1 cellular context compared by ENCODE assay signal in the genomic region with DNA sequence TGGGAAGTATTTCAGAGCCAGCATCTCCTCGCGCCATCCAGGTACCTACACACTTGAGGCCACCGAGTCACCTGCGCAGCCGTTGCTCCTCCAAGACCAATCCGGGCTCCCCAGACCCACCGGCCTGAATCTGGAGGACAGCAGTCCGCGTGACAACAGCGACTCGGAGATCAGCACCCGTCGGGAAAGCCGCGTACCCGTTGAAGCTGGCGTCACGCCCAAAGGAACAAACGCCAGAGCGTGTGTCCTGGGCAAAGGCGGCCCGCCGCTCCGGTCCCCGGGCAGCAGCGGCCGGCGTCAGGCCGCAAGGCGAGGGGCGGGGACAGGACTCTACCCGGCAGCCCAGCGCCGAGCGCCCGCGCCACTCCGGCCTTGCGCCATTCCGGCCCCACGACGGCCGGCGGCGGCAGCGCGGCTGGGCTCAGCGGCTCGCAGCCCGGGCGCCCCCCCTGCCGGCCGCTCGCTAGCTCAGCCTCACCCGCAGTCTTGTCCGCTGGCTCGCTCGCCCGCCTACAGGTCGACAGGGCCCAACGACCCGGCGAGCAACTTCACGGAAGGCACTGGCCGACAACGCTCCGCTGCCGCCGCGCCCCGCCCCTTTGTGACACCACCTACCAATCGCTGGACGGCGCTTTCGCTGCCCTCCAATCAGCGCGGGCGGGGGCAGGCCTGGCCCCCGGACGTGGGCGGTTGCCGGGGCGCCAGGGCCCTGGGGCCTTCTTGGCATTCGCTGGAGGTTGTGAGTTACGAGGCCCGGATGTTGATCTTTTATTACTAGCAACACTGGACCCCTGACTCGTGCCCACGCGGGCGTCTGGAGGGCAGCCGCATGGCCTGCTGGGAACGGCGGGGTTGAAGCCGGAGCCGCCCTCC.
TF ChIP-seq lines count a peak whose summit lies in the region.

A gene (minus strand): TSS at position 572 of the 873 bp plus-strand sequence. CDS start 9,047 bp downstream, outside the sequence.

TF ChIP-seq in GM12878, 131 proteins besides CTCF, POLR2A, EP300 and RAD21 (continued from another document and continues in another):
- TF ChIP-seq RELA (IDR thresholded peaks at IDR 0.05; ENCODE audit: borderline replicate concordance, partially characterized antibody) (peak; percentile 56), IRF4 (IDR thresholded peaks at IDR 0.05; ENCODE audit: low read depth, low read length) (no peak), SIN3A (IDR thresholded peaks at IDR 0.05; ENCODE audit: low read depth, low read length) (no peak), CHD1 (IDR thresholded peaks at IDR 0.05; ENCODE audit: low read depth, low read length) (no peak), CBFB (IDR thresholded peaks at IDR 0.05; ENCODE audit: low read depth) (no peak), CBX3 (IDR thresholded peaks at IDR 0.05; ENCODE audit: borderline replicate concordance, low read depth) (no peak), ASH2L (IDR thresholded peaks at IDR 0.05; ENCODE audit: borderline replicate concordance, low read depth) (no peak), LARP7 (IDR thresholded peaks at IDR 0.05) (peak; percentile 97), ZNF217 (IDR thresholded peaks at IDR 0.05) (0 out of 2 replicates have a peak, but pooled peaks have one; percentile 45), ZBED1 (IDR thresholded peaks at IDR 0.05; ENCODE audit: borderline replicate concordance) (no peak), JUNB (IDR thresholded peaks at IDR 0.05) (no peak), ZNF207 (IDR thresholded peaks at IDR 0.05; ENCODE audit: borderline replicate concordance) (no peak), HCFC1 (IDR thresholded peaks at IDR 0.05; ENCODE audit: low read length) (0 out of 2 replicates have a peak, but pooled peaks have one; percentile 4), BCL11A (IDR thresholded peaks at IDR 0.05; ENCODE audit: low read depth, low read length) (no peak), YBX1 (IDR thresholded peaks at IDR 0.05) (no peak), KAT2A (conservative IDR thresholded peaks at IDR 0.05; ENCODE audit: control insufficient read depth, low read depth, low read length) (no peak), RUNX3 (IDR thresholded peaks at IDR 0.05; ENCODE audit: low read length) (0 out of 2 replicates have a peak, but pooled peaks have one; percentile 8), POLR2AphosphoS5 (IDR thresholded peaks at IDR 0.05; ENCODE audit: low read length) (peak; percentile 43; the same call in 1 of the 2 replicates), RAD51 (IDR thresholded peaks at IDR 0.05) (no peak), SRF (IDR thresholded peaks at IDR 0.05; ENCODE audit: low read depth in 2 of 2, low read length in 2 of 2) (no peak), YY1 (IDR thresholded peaks at IDR 0.05; ENCODE audit: low read depth, low read length) (peak; percentile 92), SMAD1 (IDR thresholded peaks at IDR 0.05; ENCODE audit: low read depth, partially characterized antibody) (no peak), RBBP5 (conservative IDR thresholded peaks at IDR 0.05) (no peak), TARDBP (IDR thresholded peaks at IDR 0.05; ENCODE audit: borderline replicate concordance) (no peak), EZH2 (IDR thresholded peaks at IDR 0.05; ENCODE audit: borderline replicate concordance, control insufficient read depth, low read depth, low read length) (no peak), SMC3 (IDR thresholded peaks at IDR 0.05; ENCODE audit: borderline replicate concordance, low read length) (peak; percentile 63; the same call in 1 of the 2 replicates), MTA2 (IDR thresholded peaks at IDR 0.05; ENCODE audit: low read depth) (no peak), GABPA (IDR thresholded peaks at IDR 0.05; ENCODE audit: low read depth) (peak; percentile 61), FOXK2 (IDR thresholded peaks at IDR 0.05) (peak; percentile 14; the same call in 1 of the 2 replicates), EGR1 (IDR thresholded peaks at IDR 0.05; ENCODE audit: borderline replicate concordance in 1 of 2, low read depth in 2 of 2, low read length in 2 of 2) (peak in 1 of 2 experiments; percentile 98; a peak in 2 of 3 replicates), NFIC (IDR thresholded peaks at IDR 0.05; ENCODE audit: low read depth, low read length) (no peak), CHD4 (IDR thresholded peaks at IDR 0.05) (no peak), SREBF1 (IDR thresholded peaks at IDR 0.05; ENCODE audit: low read length) (no peak), NFXL1 (IDR thresholded peaks at IDR 0.05; ENCODE audit: borderline replicate concordance) (no peak), SUZ12 (IDR thresholded peaks at IDR 0.05; ENCODE audit: unreplicated experiment) (no peak), ZSCAN29 (IDR thresholded peaks at IDR 0.05) (peak; percentile 65; the same call in 1 of the 2 replicates), ZNF384 (IDR thresholded peaks at IDR 0.05; ENCODE audit: borderline replicate concordance, low read depth, low read length) (no peak), TAF1 (IDR thresholded peaks at IDR 0.05; ENCODE audit: borderline replicate concordance, low read depth, low read length) (0 out of 2 replicates have a peak, but pooled peaks have one; percentile 15), NR2C1 (IDR thresholded peaks at IDR 0.05) (peak; percentile 17; the same call in 1 of the 2 replicates), TCF7 (IDR thresholded peaks at IDR 0.05; ENCODE audit: borderline replicate concordance) (no peak), MXI1 (IDR thresholded peaks at IDR 0.05; ENCODE audit: low read depth, low read length) (peak; percentile 62; the same call in 1 of the 2 replicates), KLF5 (IDR thresholded peaks at IDR 0.05; ENCODE audit: partially characterized antibody) (peak; percentile 81), PAX8 (IDR thresholded peaks at IDR 0.05) (no peak), FOXM1 (IDR thresholded peaks at IDR 0.05; ENCODE audit: low read depth, low read length) (no peak), MYC (IDR thresholded peaks at IDR 0.05; ENCODE audit: insufficient read depth, insufficient read length, insufficient replicate concordance, low read length, severe bottlenecking) (no peak), HDAC6 (IDR thresholded peaks at IDR 0.05; ENCODE audit: unreplicated experiment) (no peak)
- TF ChIP-seq, protein P1, sequence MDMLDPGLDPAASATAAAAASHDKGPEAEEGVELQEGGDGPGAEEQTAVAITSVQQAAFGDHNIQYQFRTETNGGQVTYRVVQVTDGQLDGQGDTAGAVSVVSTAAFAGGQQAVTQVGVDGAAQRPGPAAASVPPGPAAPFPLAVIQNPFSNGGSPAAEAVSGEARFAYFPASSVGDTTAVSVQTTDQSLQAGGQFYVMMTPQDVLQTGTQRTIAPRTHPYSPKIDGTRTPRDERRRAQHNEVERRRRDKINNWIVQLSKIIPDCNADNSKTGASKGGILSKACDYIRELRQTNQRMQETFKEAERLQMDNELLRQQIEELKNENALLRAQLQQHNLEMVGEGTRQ (IDR thresholded peaks at IDR 0.05; ENCODE audit: borderline replicate concordance, low read depth, low read length) = no peak
- TF ChIP-seq, protein P2, sequence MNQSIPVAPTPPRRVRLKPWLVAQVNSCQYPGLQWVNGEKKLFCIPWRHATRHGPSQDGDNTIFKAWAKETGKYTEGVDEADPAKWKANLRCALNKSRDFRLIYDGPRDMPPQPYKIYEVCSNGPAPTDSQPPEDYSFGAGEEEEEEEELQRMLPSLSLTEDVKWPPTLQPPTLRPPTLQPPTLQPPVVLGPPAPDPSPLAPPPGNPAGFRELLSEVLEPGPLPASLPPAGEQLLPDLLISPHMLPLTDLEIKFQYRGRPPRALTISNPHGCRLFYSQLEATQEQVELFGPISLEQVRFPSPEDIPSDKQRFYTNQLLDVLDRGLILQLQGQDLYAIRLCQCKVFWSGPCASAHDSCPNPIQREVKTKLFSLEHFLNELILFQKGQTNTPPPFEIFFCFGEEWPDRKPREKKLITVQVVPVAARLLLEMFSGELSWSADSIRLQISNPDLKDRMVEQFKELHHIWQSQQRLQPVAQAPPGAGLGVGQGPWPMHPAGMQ (IDR thresholded peaks at IDR 0.05; ENCODE audit: borderline replicate concordance) = no peak
- TF ChIP-seq, protein P3, sequence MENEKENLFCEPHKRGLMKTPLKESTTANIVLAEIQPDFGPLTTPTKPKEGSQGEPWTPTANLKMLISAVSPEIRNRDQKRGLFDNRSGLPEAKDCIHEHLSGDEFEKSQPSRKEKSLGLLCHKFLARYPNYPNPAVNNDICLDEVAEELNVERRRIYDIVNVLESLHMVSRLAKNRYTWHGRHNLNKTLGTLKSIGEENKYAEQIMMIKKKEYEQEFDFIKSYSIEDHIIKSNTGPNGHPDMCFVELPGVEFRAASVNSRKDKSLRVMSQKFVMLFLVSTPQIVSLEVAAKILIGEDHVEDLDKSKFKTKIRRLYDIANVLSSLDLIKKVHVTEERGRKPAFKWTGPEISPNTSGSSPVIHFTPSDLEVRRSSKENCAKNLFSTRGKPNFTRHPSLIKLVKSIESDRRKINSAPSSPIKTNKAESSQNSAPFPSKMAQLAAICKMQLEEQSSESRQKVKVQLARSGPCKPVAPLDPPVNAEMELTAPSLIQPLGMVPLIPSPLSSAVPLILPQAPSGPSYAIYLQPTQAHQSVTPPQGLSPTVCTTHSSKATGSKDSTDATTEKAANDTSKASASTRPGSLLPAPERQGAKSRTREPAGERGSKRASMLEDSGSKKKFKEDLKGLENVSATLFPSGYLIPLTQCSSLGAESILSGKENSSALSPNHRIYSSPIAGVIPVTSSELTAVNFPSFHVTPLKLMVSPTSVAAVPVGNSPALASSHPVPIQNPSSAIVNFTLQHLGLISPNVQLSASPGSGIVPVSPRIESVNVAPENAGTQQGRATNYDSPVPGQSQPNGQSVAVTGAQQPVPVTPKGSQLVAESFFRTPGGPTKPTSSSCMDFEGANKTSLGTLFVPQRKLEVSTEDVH (IDR thresholded peaks at IDR 0.05; ENCODE audit: low read depth, partially characterized antibody) = no peak
- TF ChIP-seq, protein P4, sequence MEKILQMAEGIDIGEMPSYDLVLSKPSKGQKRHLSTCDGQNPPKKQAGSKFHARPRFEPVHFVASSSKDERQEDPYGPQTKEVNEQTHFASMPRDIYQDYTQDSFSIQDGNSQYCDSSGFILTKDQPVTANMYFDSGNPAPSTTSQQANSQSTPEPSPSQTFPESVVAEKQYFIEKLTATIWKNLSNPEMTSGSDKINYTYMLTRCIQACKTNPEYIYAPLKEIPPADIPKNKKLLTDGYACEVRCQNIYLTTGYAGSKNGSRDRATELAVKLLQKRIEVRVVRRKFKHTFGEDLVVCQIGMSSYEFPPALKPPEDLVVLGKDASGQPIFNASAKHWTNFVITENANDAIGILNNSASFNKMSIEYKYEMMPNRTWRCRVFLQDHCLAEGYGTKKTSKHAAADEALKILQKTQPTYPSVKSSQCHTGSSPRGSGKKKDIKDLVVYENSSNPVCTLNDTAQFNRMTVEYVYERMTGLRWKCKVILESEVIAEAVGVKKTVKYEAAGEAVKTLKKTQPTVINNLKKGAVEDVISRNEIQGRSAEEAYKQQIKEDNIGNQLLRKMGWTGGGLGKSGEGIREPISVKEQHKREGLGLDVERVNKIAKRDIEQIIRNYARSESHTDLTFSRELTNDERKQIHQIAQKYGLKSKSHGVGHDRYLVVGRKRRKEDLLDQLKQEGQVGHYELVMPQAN (conservative IDR thresholded peaks at IDR 0.05) = peak; percentile 77
- TF ChIP-seq, protein P5, sequence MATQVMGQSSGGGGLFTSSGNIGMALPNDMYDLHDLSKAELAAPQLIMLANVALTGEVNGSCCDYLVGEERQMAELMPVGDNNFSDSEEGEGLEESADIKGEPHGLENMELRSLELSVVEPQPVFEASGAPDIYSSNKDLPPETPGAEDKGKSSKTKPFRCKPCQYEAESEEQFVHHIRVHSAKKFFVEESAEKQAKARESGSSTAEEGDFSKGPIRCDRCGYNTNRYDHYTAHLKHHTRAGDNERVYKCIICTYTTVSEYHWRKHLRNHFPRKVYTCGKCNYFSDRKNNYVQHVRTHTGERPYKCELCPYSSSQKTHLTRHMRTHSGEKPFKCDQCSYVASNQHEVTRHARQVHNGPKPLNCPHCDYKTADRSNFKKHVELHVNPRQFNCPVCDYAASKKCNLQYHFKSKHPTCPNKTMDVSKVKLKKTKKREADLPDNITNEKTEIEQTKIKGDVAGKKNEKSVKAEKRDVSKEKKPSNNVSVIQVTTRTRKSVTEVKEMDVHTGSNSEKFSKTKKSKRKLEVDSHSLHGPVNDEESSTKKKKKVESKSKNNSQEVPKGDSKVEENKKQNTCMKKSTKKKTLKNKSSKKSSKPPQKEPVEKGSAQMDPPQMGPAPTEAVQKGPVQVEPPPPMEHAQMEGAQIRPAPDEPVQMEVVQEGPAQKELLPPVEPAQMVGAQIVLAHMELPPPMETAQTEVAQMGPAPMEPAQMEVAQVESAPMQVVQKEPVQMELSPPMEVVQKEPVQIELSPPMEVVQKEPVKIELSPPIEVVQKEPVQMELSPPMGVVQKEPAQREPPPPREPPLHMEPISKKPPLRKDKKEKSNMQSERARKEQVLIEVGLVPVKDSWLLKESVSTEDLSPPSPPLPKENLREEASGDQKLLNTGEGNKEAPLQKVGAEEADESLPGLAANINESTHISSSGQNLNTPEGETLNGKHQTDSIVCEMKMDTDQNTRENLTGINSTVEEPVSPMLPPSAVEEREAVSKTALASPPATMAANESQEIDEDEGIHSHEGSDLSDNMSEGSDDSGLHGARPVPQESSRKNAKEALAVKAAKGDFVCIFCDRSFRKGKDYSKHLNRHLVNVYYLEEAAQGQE (IDR thresholded peaks at IDR 0.05; ENCODE audit: low read depth, low read length) = no peak
- TF ChIP-seq, protein P6, sequence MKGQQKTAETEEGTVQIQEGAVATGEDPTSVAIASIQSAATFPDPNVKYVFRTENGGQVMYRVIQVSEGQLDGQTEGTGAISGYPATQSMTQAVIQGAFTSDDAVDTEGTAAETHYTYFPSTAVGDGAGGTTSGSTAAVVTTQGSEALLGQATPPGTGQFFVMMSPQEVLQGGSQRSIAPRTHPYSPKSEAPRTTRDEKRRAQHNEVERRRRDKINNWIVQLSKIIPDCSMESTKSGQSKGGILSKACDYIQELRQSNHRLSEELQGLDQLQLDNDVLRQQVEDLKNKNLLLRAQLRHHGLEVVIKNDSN (IDR thresholded peaks at IDR 0.05; ENCODE audit: borderline replicate concordance, extremely low read length, insufficient read depth, low read depth, low read length) = no peak
- TF ChIP-seq, protein P7, sequence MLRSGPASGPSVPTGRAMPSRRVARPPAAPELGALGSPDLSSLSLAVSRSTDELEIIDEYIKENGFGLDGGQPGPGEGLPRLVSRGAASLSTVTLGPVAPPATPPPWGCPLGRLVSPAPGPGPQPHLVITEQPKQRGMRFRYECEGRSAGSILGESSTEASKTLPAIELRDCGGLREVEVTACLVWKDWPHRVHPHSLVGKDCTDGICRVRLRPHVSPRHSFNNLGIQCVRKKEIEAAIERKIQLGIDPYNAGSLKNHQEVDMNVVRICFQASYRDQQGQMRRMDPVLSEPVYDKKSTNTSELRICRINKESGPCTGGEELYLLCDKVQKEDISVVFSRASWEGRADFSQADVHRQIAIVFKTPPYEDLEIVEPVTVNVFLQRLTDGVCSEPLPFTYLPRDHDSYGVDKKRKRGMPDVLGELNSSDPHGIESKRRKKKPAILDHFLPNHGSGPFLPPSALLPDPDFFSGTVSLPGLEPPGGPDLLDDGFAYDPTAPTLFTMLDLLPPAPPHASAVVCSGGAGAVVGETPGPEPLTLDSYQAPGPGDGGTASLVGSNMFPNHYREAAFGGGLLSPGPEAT (IDR thresholded peaks at IDR 0.05; ENCODE audit: low read depth) = no peak
- TF ChIP-seq, protein P8, sequence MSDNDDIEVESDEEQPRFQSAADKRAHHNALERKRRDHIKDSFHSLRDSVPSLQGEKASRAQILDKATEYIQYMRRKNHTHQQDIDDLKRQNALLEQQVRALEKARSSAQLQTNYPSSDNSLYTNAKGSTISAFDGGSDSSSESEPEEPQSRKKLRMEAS (IDR thresholded peaks at IDR 0.05; ENCODE audit: low read depth, low read length) = no peak
